1 cellular context compared by ENCODE assay signal in the genomic region with DNA sequence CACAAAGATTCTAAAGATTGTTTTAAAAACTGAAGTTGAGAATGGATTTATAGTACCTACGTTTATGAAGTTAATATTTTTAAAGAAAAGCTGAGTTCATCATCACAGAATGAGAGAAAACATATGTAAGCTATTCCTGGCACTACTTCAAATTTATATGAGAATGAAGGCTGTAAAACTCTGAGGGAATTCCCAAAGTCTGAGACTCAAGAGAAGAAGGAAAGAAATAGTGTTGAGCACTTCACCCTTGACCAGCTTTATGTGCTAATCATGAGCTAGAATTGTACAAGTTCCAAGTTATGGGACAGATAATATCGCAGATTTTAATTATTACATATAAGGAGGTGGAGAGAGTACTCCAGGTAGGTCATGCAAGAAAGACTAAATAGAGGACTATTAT.
TF ChIP-seq lines count a peak whose summit lies in the region.

No MANE protein-coding gene starts in this region.

TF ChIP-seq in SK-N-SH, 30 proteins besides CTCF, POLR2A, EP300 and RAD21 (continued from another document):
- TF ChIP-seq, protein P1, sequence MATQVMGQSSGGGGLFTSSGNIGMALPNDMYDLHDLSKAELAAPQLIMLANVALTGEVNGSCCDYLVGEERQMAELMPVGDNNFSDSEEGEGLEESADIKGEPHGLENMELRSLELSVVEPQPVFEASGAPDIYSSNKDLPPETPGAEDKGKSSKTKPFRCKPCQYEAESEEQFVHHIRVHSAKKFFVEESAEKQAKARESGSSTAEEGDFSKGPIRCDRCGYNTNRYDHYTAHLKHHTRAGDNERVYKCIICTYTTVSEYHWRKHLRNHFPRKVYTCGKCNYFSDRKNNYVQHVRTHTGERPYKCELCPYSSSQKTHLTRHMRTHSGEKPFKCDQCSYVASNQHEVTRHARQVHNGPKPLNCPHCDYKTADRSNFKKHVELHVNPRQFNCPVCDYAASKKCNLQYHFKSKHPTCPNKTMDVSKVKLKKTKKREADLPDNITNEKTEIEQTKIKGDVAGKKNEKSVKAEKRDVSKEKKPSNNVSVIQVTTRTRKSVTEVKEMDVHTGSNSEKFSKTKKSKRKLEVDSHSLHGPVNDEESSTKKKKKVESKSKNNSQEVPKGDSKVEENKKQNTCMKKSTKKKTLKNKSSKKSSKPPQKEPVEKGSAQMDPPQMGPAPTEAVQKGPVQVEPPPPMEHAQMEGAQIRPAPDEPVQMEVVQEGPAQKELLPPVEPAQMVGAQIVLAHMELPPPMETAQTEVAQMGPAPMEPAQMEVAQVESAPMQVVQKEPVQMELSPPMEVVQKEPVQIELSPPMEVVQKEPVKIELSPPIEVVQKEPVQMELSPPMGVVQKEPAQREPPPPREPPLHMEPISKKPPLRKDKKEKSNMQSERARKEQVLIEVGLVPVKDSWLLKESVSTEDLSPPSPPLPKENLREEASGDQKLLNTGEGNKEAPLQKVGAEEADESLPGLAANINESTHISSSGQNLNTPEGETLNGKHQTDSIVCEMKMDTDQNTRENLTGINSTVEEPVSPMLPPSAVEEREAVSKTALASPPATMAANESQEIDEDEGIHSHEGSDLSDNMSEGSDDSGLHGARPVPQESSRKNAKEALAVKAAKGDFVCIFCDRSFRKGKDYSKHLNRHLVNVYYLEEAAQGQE (IDR thresholded peaks at IDR 0.05; ENCODE audit: low read depth, low read length) = no peak
- TF ChIP-seq RFX5 (IDR thresholded peaks at IDR 0.05; ENCODE audit: low read length) = no peak
- TF ChIP-seq IRF3 (IDR thresholded peaks at IDR 0.05; ENCODE audit: low read depth, low read length) = no peak
- TF ChIP-seq SIN3A (IDR thresholded peaks at IDR 0.05; ENCODE audit: borderline replicate concordance, low read depth, low read length) = no peak
- TF ChIP-seq GATA2 (CRISPR knock-in tag; IDR thresholded peaks at IDR 0.05) = no peak
- TF ChIP-seq, protein P2, sequence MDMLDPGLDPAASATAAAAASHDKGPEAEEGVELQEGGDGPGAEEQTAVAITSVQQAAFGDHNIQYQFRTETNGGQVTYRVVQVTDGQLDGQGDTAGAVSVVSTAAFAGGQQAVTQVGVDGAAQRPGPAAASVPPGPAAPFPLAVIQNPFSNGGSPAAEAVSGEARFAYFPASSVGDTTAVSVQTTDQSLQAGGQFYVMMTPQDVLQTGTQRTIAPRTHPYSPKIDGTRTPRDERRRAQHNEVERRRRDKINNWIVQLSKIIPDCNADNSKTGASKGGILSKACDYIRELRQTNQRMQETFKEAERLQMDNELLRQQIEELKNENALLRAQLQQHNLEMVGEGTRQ (IDR thresholded peaks at IDR 0.05; ENCODE audit: borderline replicate concordance, low read depth, low read length) = no peak
- TF ChIP-seq CHD2 (IDR thresholded peaks at IDR 0.05; ENCODE audit: low read length, partially characterized antibody) = no peak
- TF ChIP-seq EZH2phosphoT487 (IDR thresholded peaks at IDR 0.05; ENCODE audit: borderline replicate concordance, low read depth) = no peak
- no peak for TF ChIP-seq POLR2AphosphoS5 (IDR thresholded peaks at IDR 0.05; ENCODE audit: low read depth, low read length)
- no peak for TF ChIP-seq RCOR1 (IDR thresholded peaks at IDR 0.05; ENCODE audit: low read length)
- TF ChIP-seq, protein P3, sequence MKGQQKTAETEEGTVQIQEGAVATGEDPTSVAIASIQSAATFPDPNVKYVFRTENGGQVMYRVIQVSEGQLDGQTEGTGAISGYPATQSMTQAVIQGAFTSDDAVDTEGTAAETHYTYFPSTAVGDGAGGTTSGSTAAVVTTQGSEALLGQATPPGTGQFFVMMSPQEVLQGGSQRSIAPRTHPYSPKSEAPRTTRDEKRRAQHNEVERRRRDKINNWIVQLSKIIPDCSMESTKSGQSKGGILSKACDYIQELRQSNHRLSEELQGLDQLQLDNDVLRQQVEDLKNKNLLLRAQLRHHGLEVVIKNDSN (IDR thresholded peaks at IDR 0.05; ENCODE audit: borderline replicate concordance, low read depth) = no peak
